In genomic region chr3:113103588-113103987, GRCh38 we compare ENCODE assay signal across 1 cellular context.
TF ChIP-seq lines count a peak whose summit lies in the region.

No MANE protein-coding gene starts in this region.

TF ChIP-seq in HepG2, 621 proteins besides CTCF, POLR2A, EP300 and RAD21 (continued from another document and continues in another):
- no peak for TF ChIP-seq HOMEZ (CRISPR knock-in tag; IDR thresholded peaks at IDR 0.05; ENCODE audit: low read depth)
- TF ChIP-seq ISL2 (CRISPR knock-in tag; IDR thresholded peaks at IDR 0.05), result peak; percentile 94
- peak; percentile 77 for TF ChIP-seq ARID5B (CRISPR knock-in tag; IDR thresholded peaks at IDR 0.05)
- peak; percentile 15; the same call in 1 of the 2 replicates for TF ChIP-seq SAP130 (CRISPR knock-in tag; IDR thresholded peaks at IDR 0.05; ENCODE audit: low read depth)
- TF ChIP-seq THRA (CRISPR knock-in tag; IDR thresholded peaks at IDR 0.05; ENCODE audit: borderline replicate concordance), result peak; percentile 17; the same call in 1 of the 2 replicates
- TF ChIP-seq MIXL1 (CRISPR knock-in tag; IDR thresholded peaks at IDR 0.05), result peak; percentile 70; the same call in 1 of the 2 replicates
- peak; percentile 65; the same call in 1 of the 2 replicates for TF ChIP-seq HMG20A (CRISPR knock-in tag; IDR thresholded peaks at IDR 0.05; ENCODE audit: borderline replicate concordance)
- peak; percentile 69 for TF ChIP-seq HNF4A (CRISPR knock-in tag; IDR thresholded peaks at IDR 0.05)
- peak; percentile 28; the same call in 1 of the 2 replicates for TF ChIP-seq HNF1A (IDR thresholded peaks at IDR 0.05; ENCODE audit: low read depth)
- TF ChIP-seq HNF1A (CRISPR knock-in tag; IDR thresholded peaks at IDR 0.05; ENCODE audit: borderline replicate concordance), result peak; percentile 44; the same call in 1 of the 2 replicates
- TF ChIP-seq FOXA1 (IDR thresholded peaks at IDR 0.05), result no peak
- TF ChIP-seq FOXA1 (CRISPR knock-in tag; IDR thresholded peaks at IDR 0.05), result peak; percentile 87
- TF ChIP-seq TCF7 (IDR thresholded peaks at IDR 0.05; ENCODE audit: low read depth), result peak; percentile 78
- peak; percentile 31; the same call in 1 of the 2 replicates for TF ChIP-seq ARID3A (IDR thresholded peaks at IDR 0.05; ENCODE audit: low read depth, low read length)
- TF ChIP-seq ZGPAT (CRISPR knock-in tag; IDR thresholded peaks at IDR 0.05), result peak; percentile 29; the same call in 1 of the 2 replicates
- TF ChIP-seq PTBP1 (IDR thresholded peaks at IDR 0.05; ENCODE audit: low read depth, low read length, poor library complexity, severe bottlenecking), result no peak
- TF ChIP-seq MAFK (conservative IDR thresholded peaks at IDR 0.05 in 1 of 2, IDR thresholded peaks at IDR 0.05 in 1 of 2; ENCODE audit: low read length in 2 of 2), result peak; percentile 64
- no peak for TF ChIP-seq ETV6 (CRISPR knock-in tag; conservative IDR thresholded peaks at IDR 0.05)
- TF ChIP-seq SOX13 (IDR thresholded peaks at IDR 0.05), result no peak
- peak in 1 of 2 experiments; percentile 67; a peak in 1 of 4 replicates for TF ChIP-seq SOX13 (CRISPR knock-in tag; conservative IDR thresholded peaks at IDR 0.05 in 1 of 2, IDR thresholded peaks at IDR 0.05 in 1 of 2)
- peak; percentile 69 for TF ChIP-seq NCOA2 (CRISPR knock-in tag; IDR thresholded peaks at IDR 0.05)
- peak; percentile 70; the same call in 1 of the 2 replicates for TF ChIP-seq TCF7L2 (IDR thresholded peaks at IDR 0.05; ENCODE audit: low read depth, low read length)
- no peak for TF ChIP-seq SOX6 (IDR thresholded peaks at IDR 0.05)
- peak; percentile 21; the same call in 1 of the 2 replicates for TF ChIP-seq SOX6 (CRISPR knock-in tag; IDR thresholded peaks at IDR 0.05)
- 0 out of 2 replicates have a peak, but pooled peaks have one; percentile 12 for TF ChIP-seq ZNF331 (CRISPR knock-in tag; IDR thresholded peaks at IDR 0.05)
- peak; percentile 24; the same call in 1 of the 2 replicates for TF ChIP-seq FOSL2 (CRISPR knock-in tag; IDR thresholded peaks at IDR 0.05)
- TF ChIP-seq RERE (CRISPR knock-in tag; IDR thresholded peaks at IDR 0.05; ENCODE audit: low read depth), result peak; percentile 32; the same call in 1 of the 2 replicates
- peak; percentile 62 for TF ChIP-seq GATAD2A (CRISPR knock-in tag; IDR thresholded peaks at IDR 0.05)
- peak; percentile 58 for TF ChIP-seq PAXIP1 (CRISPR knock-in tag; conservative IDR thresholded peaks at IDR 0.05)
- TF ChIP-seq MTA3 (CRISPR knock-in tag; IDR thresholded peaks at IDR 0.05), result no peak
- TF ChIP-seq ETV5 (CRISPR knock-in tag; IDR thresholded peaks at IDR 0.05; ENCODE audit: borderline replicate concordance), result peak; percentile 36; the same call in 1 of the 2 replicates
- no peak for TF ChIP-seq XBP1 (CRISPR knock-in tag; IDR thresholded peaks at IDR 0.05)
